In genomic region chr7:32930378-32930777, GRCh38 we compare ENCODE assay signal across 2 cellular contexts.
TF ChIP-seq lines count a peak whose summit lies in the region.

No MANE protein-coding gene starts in this region.

TF ChIP-seq in A549, 52 proteins besides CTCF, POLR2A, EP300 and RAD21 (continued from another document):
- no peak for TF ChIP-seq GATA3 (IDR thresholded peaks at IDR 0.05; ENCODE audit: borderline replicate concordance)
- TF ChIP-seq ELK1 (IDR thresholded peaks at IDR 0.05; ENCODE audit: low read depth, low read length): no peak
- no peak for TF ChIP-seq MAX (IDR thresholded peaks at IDR 0.05)
TF ChIP-seq in A549: peak in this region for 1.

TF ChIP-seq in IMR-90, 13 proteins besides CTCF, POLR2A, EP300 and RAD21 (continued from another document):
- TF ChIP-seq CHD1 (IDR thresholded peaks at IDR 0.05; ENCODE audit: low read depth, low read length) (no peak), MAZ (IDR thresholded peaks at IDR 0.05; ENCODE audit: borderline replicate concordance, low read depth, low read length) (no peak), FOS (IDR thresholded peaks at IDR 0.05; ENCODE audit: low read depth, low read length) (no peak)
TF ChIP-seq in IMR-90: peak in this region for 1.
